In genomic region chr3:158744567-158745288, GRCh38 we compare ENCODE assay signal across 1 cellular context.
TF ChIP-seq lines count a peak whose summit lies in the region.

No MANE protein-coding gene starts in this region.

TF ChIP-seq in HepG2, 621 proteins besides CTCF, POLR2A, EP300 and RAD21:
- TF ChIP-seq UBTF (CRISPR knock-in tag; IDR thresholded peaks at IDR 0.05) (no peak), ZNF12 (CRISPR knock-in tag; IDR thresholded peaks at IDR 0.05) (peak; percentile 91), PBX3 (CRISPR knock-in tag; IDR thresholded peaks at IDR 0.05; ENCODE audit: borderline replicate concordance) (no peak)
